In the genomic region with DNA sequence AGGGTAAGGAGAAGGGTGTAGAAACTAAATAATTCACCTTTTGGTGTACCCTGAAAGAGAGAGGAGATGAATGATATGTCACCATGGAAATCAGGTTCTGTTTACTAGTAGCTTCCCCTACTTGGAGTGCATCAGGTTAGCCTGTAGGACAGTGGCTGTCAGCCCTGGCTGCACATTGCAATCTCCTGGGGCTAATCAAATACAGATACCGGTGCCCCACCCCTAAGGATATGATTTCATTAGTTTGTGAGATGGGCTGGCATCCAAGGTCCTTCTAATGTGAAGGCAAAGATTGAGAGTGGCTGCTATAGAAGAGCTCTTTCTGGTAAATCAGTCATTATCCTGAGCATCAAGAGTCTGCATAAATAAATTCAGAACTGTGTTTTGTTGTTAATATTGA, we compare ENCODE assay signal across 1 cellular context.
TF ChIP-seq lines count a peak whose summit lies in the region.

No MANE protein-coding gene starts in this region.

TF ChIP-seq in SK-N-SH, 30 proteins besides CTCF, POLR2A, EP300 and RAD21 (continued from another document):
- TF ChIP-seq, protein P1, sequence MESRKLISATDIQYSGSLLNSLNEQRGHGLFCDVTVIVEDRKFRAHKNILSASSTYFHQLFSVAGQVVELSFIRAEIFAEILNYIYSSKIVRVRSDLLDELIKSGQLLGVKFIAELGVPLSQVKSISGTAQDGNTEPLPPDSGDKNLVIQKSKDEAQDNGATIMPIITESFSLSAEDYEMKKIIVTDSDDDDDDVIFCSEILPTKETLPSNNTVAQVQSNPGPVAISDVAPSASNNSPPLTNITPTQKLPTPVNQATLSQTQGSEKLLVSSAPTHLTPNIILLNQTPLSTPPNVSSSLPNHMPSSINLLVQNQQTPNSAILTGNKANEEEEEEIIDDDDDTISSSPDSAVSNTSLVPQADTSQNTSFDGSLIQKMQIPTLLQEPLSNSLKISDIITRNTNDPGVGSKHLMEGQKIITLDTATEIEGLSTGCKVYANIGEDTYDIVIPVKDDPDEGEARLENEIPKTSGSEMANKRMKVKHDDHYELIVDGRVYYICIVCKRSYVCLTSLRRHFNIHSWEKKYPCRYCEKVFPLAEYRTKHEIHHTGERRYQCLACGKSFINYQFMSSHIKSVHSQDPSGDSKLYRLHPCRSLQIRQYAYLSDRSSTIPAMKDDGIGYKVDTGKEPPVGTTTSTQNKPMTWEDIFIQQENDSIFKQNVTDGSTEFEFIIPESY (IDR thresholded peaks at IDR 0.05; ENCODE audit: borderline replicate concordance, low read depth): no peak
TF ChIP-seq in SK-N-SH: peak in this region for 5.
